8 cellular contexts compared by ENCODE assay signal in genomic region chr4:987689-988513, GRCh38. TPM values are rescaled to one million over a fixed set of nuclear protein-coding genes. Genes with fewer than 3 reads are reported as not detected.
A peak's percentile ranks its signal among the peaks of the same experiment; 100 is the strongest.
DNase-seq lines count a peak whose midpoint lies in the region; ATAC-seq, FAIRE-seq and TF ChIP-seq lines count a peak whose summit lies in the region.

No MANE protein-coding gene starts in this region.

- H3K36me3 ChIP-seq in GM06990 (ENCODE audit: control insufficient read depth, insufficient read depth, low read length) (no peaks in the 10 kb centered on the region; the same call in none of the 2 replicates), rectal smooth muscle tissue (ENCODE audit: control insufficient read depth, insufficient read depth, low read length) (peaks cover 5% of the 10 kb centered on the region)

- CTCF ChIA-PET in T-cell (lab: Charles Lee): interaction anchor here in 1 of 2 donors (1.0 to 1.6 kb wide), 7 partner anchors 11 to 245 kb away, joined by 3 to 18 read pairs (median 5); partner anchors contain the start of genes GAK and TMEM175

- H3K4me3 Mint-ChIP-seq in T-cell: peak overlapping the region; percentile 69 to 86 (median 78)

- no peak for ATAC-seq in T-cell (replicated peaks in 1 of 4)
- ATAC-seq in GM21390 (IDR thresholded peaks at IDR 0.05; ENCODE audit: unreplicated experiment): no peak

- TF ChIP-seq CTCF in GM06990 (IDR thresholded peaks at IDR 0.05; ENCODE audit: insufficient read depth, low read length, poor library complexity, severe bottlenecking): no peak
- TF ChIP-seq CTCF in fibroblast of pulmonary artery (IDR thresholded peaks at IDR 0.05; ENCODE audit: low read length, missing control alignments): no peak

- FAIRE-seq in GM12892 (lab: Jason Lieb, UNC): no peak

- peak overlapping the region; percentile 56 for H3K4me3 ChIP-seq in GM06990 (replicated peaks; ENCODE audit: low read depth, low read length)
- peak overlapping the region; percentile 73 for H3K4me3 ChIP-seq in fibroblast of pulmonary artery (replicated peaks; ENCODE audit: low read depth, low read length)
- H3K4me3 ChIP-seq in rectal smooth muscle tissue (ENCODE audit: low read length): peak overlapping the region; percentile 84

- H3K4me1 ChIP-seq in rectal smooth muscle tissue (ENCODE audit: control insufficient read depth, insufficient read depth, low read length): peaks cover 13% of the 10 kb centered on the region

- H3K36me3 Mint-ChIP-seq in T-cell: peaks cover 2% of the 10 kb centered on the region

- H3K9ac ChIP-seq in rectal smooth muscle tissue (ENCODE audit: low read length): peak overlapping the region; percentile 30

- no peak overlapping the region for H3K27ac ChIP-seq in rectal smooth muscle tissue (ENCODE audit: low read depth, low read length)

- DNase-seq in GM06990 (ENCODE audit: extremely low read depth, insufficient read length): no peak
- DNase-seq in T-cell: no peak
- no peak for DNase-seq in fibroblast of pulmonary artery (ENCODE audit: low read depth)
- no peak for DNase-seq in GM12892 (ENCODE audit: insufficient read length)
- no peak for DNase-seq in stimulated activated CD4-positive, alpha-beta T cell treated with anti-CD3 and anti-CD28 coated beads, Interleukin-4, amount 100 ng/mL, for 4 hours
- DNase-seq in UCSD-AML1 (lab: John Stamatoyannopoulos, UW; ENCODE audit: unreplicated experiment): no peak

- no peaks in the 10 kb centered on the region for H3K27me3 ChIP-seq in GM06990 (replicated peaks; ENCODE audit: control insufficient read depth, insufficient read depth, low read length)
- H3K27me3 ChIP-seq in rectal smooth muscle tissue (ENCODE audit: control insufficient read depth, insufficient read depth, low read length): no peaks in the 10 kb centered on the region

- POLR2A ChIA-PET in T-cell (lab: Charles Lee): no interaction called here

- H3K27ac Mint-ChIP-seq in T-cell: peak overlapping the region; percentile 2 to 31

- no peaks in the 10 kb centered on the region for H3K27me3 Mint-ChIP-seq in T-cell

- H3K4me1 Mint-ChIP-seq in T-cell: peaks cover 15 to 32% (median 28%) of the 10 kb centered on the region in 3 donors

- TF ChIP-seq POLR2A in GM12892 (IDR thresholded peaks at IDR 0.05; ENCODE audit: low read depth, low read length): no peak

- H3K9me3 Mint-ChIP-seq in T-cell: no peaks in the 10 kb centered on the region

RNA-seq across cellular contexts. Expression of gene IDUA, which starts 1.1 kb away (rescaled TPM):
- total RNA-seq in T-cell: 10 to 100 TPM; 60.4 to 96.5 (median 78.7) TPM
- 1.4 TPM for polyA plus RNA-seq in GM12892 (2012; ENCODE audit: missing spikeins)

RNA-seq across cellular contexts. Expression of gene SLC26A1, which starts 5.3 kb away (rescaled TPM):
- total RNA-seq in T-cell: 1 to 10 TPM in 1 of 5 donors, under 1 TPM in 3, not detected in 1; 0.16 to 1.5 (median 0.39) TPM
- polyA plus RNA-seq in GM12892 (2012; ENCODE audit: missing spikeins): 0.36 TPM

RNA-seq across cellular contexts. Expression of gene DGKQ, which starts 14.5 kb away (rescaled TPM):
- total RNA-seq in T-cell: 10 to 100 TPM; 22.6 to 46.4 (median 36.9) TPM
- polyA plus RNA-seq in GM12892 (2012; ENCODE audit: missing spikeins): 1.3 TPM

RNA-seq across cellular contexts. Expression of gene FGFRL1, which starts 23.5 kb away (rescaled TPM):
- total RNA-seq in T-cell: 10 to 100 TPM; 14.9 to 25.2 (median 23.7) TPM
- polyA plus RNA-seq in GM12892 (2012; ENCODE audit: missing spikeins): 0.89 TPM

RNA-seq across cellular contexts. Expression of gene TMEM175, which starts 55.6 kb away (rescaled TPM):
- 10 to 100 TPM; 44.3 to 60.9 (median 53.0) TPM for total RNA-seq in T-cell
- 12.8 TPM for polyA plus RNA-seq in GM12892 (2012; ENCODE audit: missing spikeins)
